Comparison of ENCODE assay signal across 8 cellular contexts in the genomic region with DNA sequence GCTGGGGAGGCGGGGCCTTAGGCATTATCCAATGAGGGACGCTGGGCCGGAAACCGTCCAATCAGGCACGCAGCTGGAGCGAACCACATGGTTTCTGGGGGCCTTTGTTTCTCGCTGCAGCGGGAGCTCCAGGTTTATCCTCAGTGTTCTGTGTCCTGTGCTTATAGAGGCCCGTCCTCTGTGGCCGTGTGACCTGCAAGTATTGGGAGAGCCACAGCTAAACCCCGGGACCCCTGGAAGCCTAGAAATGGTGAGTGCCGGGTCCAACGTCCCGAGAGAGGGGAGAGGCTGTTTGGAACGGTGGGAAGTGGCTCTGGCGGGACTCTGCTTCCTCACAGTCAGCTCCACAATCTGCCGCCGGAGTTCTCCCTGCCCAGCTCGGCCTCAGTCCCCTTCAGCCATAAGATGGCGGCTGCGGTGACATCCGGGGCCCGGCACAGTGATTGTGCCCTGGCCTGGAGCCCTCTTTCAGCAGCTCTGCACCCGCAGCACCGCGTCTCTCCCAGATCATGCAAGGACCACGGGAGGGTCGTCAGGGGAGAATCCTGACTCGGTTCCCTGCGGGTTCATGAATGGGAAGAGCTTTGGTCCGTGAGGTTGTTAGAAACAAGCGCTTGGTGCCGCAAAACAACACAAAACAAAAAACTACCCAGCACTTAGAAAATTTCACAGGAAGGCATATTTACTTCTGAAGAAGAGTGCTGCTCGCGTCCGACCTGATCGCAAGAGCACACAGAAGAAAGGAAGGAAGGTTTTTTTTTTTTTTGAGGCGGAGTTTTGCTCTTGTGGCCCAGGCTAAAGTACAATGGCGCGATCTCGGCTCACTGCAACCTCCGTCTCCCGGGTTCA. TPM values are rescaled to one million over a fixed set of nuclear protein-coding genes. Genes with fewer than 3 reads are reported as not detected.
DNase-seq lines count a peak whose midpoint lies in the region; ATAC-seq and TF ChIP-seq lines count a peak whose summit lies in the region.

A gene (plus strand): TSS at position 133 of the 849 bp plus-strand sequence. CDS start 115 bp downstream, at position 248.

- H3K9me3 ChIP-seq in colonic mucosa, result no peaks in the 10 kb centered on the region

- ATAC-seq in GM19043 (IDR thresholded peaks at IDR 0.05; ENCODE audit: low read depth, unreplicated experiment), result peak; percentile 91
- peak; percentile 97 for ATAC-seq in HG03432 (IDR thresholded peaks at IDR 0.05; ENCODE audit: unreplicated experiment)

- H3K4me1 ChIP-seq in colonic mucosa, result peaks cover 11% of the 10 kb centered on the region

- peak within 1 kb of the TSS; percentile 71 to 94 for H3K9ac ChIP-seq in colonic mucosa (ENCODE audit: low read depth in 2 of 2, low read length in 2 of 2)

- TF ChIP-seq CTCF in colonic mucosa (IDR thresholded peaks at IDR 0.05), result no peak

- H3K27ac ChIP-seq in colonic mucosa (peak within 1 kb of the TSS; percentile 94), layer of hippocampus (ENCODE audit: low read depth, low read length) (peak within 1 kb of the TSS; percentile 88)

- intact Hi-C loops in colonic mucosa (cut with DNase I), result no loop called here

- H3K4me3 ChIP-seq in colonic mucosa, result peak within 1 kb of the TSS; percentile 72

- H3K36me3 ChIP-seq in colonic mucosa, result no peaks in the 10 kb centered on the region

- H3K27me3 ChIP-seq in colonic mucosa (no peaks in the 10 kb centered on the region), layer of hippocampus (ENCODE audit: control insufficient read depth, insufficient read depth, low read length) (no peaks in the 10 kb centered on the region)

- DNase-seq in AG20443 (ENCODE audit: low spot score), result peak; percentile 96
- DNase-seq in NCI-H524 (lab: John Stamatoyannopoulos, UW), result peak; percentile 84 to 87
- peak; percentile 98 for DNase-seq in activated CD4-positive, alpha-beta T cell treated with anti-CD3 and anti-CD28 coated beads for 48 hours
- peak; percentile 98 for DNase-seq in colonic mucosa
- DNase-seq in stimulated activated CD4-positive, alpha-beta T cell treated with anti-CD3 and anti-CD28 coated beads, Interleukin-1b, Interleukin-23, amount 100 ng/mL, for 24 hours (ENCODE audit: low read depth in 4 of 4, low spot score in 1 of 4), result peak; percentile 84 to 93 (median 92)

RNA-seq across cellular contexts. Expression of the gene that starts here (rescaled TPM):
- 1 to 10 TPM; 8.0 to 9.0 TPM for total RNA-seq in colonic mucosa

Comparison
In these comparisons a context has a peak if more than half of its experiments do, and no peak if none do; other contexts are left out.
1. Peak in every context shown above with its lines: DNase-seq, ATAC-seq, H3K4me3 ChIP-seq and H3K27ac ChIP-seq.